ENCODE assay signal across 1 cellular context in genomic region chr17:50146230-50146926, GRCh38.
TF ChIP-seq lines count a peak whose summit lies in the region.

No MANE protein-coding gene starts in this region.

TF ChIP-seq in HCT116, 20 proteins besides CTCF, POLR2A, EP300 and RAD21 (continued from another document):
- TF ChIP-seq REST (IDR thresholded peaks at IDR 0.05; ENCODE audit: low read depth): no peak
- no peak for TF ChIP-seq EGR1 (IDR thresholded peaks at IDR 0.05; ENCODE audit: low read depth)
- TF ChIP-seq ELF1 (IDR thresholded peaks at IDR 0.05; ENCODE audit: borderline replicate concordance, low read depth): no peak
- TF ChIP-seq ZNF274 (IDR thresholded peaks at IDR 0.05; ENCODE audit: low read depth, low read length): no peak
